Comparison of ENCODE assay signal across 12 cellular contexts in genomic region chrX:115591856-115592842, GRCh38. TPM values are rescaled to one million over a fixed set of nuclear protein-coding genes. Genes with fewer than 3 reads are reported as not detected.
DNase-seq lines count a peak whose midpoint lies in the region; FAIRE-seq and TF ChIP-seq lines count a peak whose summit lies in the region.
"Had no signal": no experiment of that assay in that cellular context is flagged by ENCODE, and none has a peak within 500 bp of the region (broad histone marks: within the 10 kb centered on the region; RNA-seq: fewer than 3 reads in every experiment).

No MANE protein-coding gene starts in this region.

- H3K9me3 Mint-ChIP-seq in HFFc6 = no peaks in the 10 kb centered on the region
- H3K9me3 Mint-ChIP-seq in activated T-helper 1 cell treated with anti-CD3 and anti-CD28 coated beads, Interleukin-12 subunit alpha, Interleukin-12 subunit beta, Interleukin-2, Interleukin-4 antibody, amounts not matched to agents 30 ng/mL and 10 ng/mL and 1 ng/mL, durations not matched to agents 14 hours and 24 hours and 36 hours = no peaks in the 10 kb centered on the region

- no peak overlapping the region for H2AFZ ChIP-seq in keratinocyte (ENCODE audit: control insufficient read depth, low read length)

- in situ Hi-C loops in brain microvascular endothelial cell (cut with HindIII; ENCODE audit: low pct_ligation_motif_present, low sequenced_read_pairs) = no loop called here
- in situ Hi-C loops in ACHN (cut with HindIII; ENCODE audit: low pct_ligation_motif_present, low pct_unique_long_range_greater_than_20kb, low sequenced_read_pairs) = no loop called here

- DNase-seq in HFFc6 (no peak), brain microvascular endothelial cell (no peak), keratinocyte (ENCODE audit: low read depth, low spot score) (no peak), MG63 (no peak), posterior vena cava (ENCODE audit: low spot score) (no peak), ACHN (no peak)
- no peak for DNase-seq in activated T-helper 1 cell treated with anti-CD3 and anti-CD28 coated beads, Interleukin-12 subunit alpha, Interleukin-12 subunit beta, Interleukin-2, Interleukin-4 antibody, amounts not matched to agents 30 ng/mL and 10 ng/mL and 1 ng/mL, durations not matched to agents 14 hours and 24 hours and 36 hours (ENCODE audit: low spot score)
- DNase-seq: CD4-positive, alpha-beta memory T cell; H7; KBM-7 had no signal

- H4K20me1 ChIP-seq in keratinocyte (ENCODE audit: control insufficient read depth, extremely low read depth, insufficient read depth, low read length) = no peaks in the 10 kb centered on the region

- no peaks in the 10 kb centered on the region for H3K27me3 ChIP-seq in brain microvascular endothelial cell (replicated peaks)
- H3K27me3 ChIP-seq in keratinocyte (ENCODE audit: control insufficient read depth, extremely low read depth, insufficient read depth, low read length) = no peaks in the 10 kb centered on the region
- no peaks in the 10 kb centered on the region for H3K27me3 ChIP-seq in MG63

- H3K4me1 Mint-ChIP-seq in HFFc6 (ENCODE audit: low read depth) = peaks cover 54% of the 10 kb centered on the region
- no peaks in the 10 kb centered on the region for H3K4me1 Mint-ChIP-seq in activated T-helper 1 cell treated with anti-CD3 and anti-CD28 coated beads, Interleukin-12 subunit alpha, Interleukin-12 subunit beta, Interleukin-2, Interleukin-4 antibody, amounts not matched to agents 30 ng/mL and 10 ng/mL and 1 ng/mL, durations not matched to agents 14 hours and 24 hours and 36 hours (ENCODE audit: low read depth)
- H3K4me1 Mint-ChIP-seq: CD4-positive, alpha-beta memory T cell had no signal

- H3K9me1 ChIP-seq in keratinocyte (ENCODE audit: control insufficient read depth, extremely low read depth, insufficient read depth, low read length) = no peaks in the 10 kb centered on the region

- no peak overlapping the region for H3K4me3 Mint-ChIP-seq in HFFc6
- no peak overlapping the region for H3K4me3 Mint-ChIP-seq in activated T-helper 1 cell treated with anti-CD3 and anti-CD28 coated beads, Interleukin-12 subunit alpha, Interleukin-12 subunit beta, Interleukin-2, Interleukin-4 antibody, amounts not matched to agents 30 ng/mL and 10 ng/mL and 1 ng/mL, durations not matched to agents 14 hours and 24 hours and 36 hours
- H3K4me3 Mint-ChIP-seq: CD4-positive, alpha-beta memory T cell had no signal

- peak overlapping the region; percentile 50; the same call in 1 of the 2 replicates for H3K27ac Mint-ChIP-seq in HFFc6
- no peak overlapping the region for H3K27ac Mint-ChIP-seq in activated T-helper 1 cell treated with anti-CD3 and anti-CD28 coated beads, Interleukin-12 subunit alpha, Interleukin-12 subunit beta, Interleukin-2, Interleukin-4 antibody, amounts not matched to agents 30 ng/mL and 10 ng/mL and 1 ng/mL, durations not matched to agents 14 hours and 24 hours and 36 hours
- H3K27ac Mint-ChIP-seq: CD4-positive, alpha-beta memory T cell had no signal

- H3K9me3 ChIP-seq in keratinocyte (ENCODE audit: control insufficient read depth, low read depth, low read length) = no peaks in the 10 kb centered on the region
- H3K9me3 ChIP-seq in MG63 = no peaks in the 10 kb centered on the region

- H3K36me3 ChIP-seq in brain microvascular endothelial cell (replicated peaks) (peaks cover 5% of the 10 kb centered on the region), keratinocyte (ENCODE audit: control insufficient read depth in 2 of 2, extremely low read depth in 1 of 2, insufficient read depth in 2 of 2, low read length in 2 of 2) (no peaks in the 10 kb centered on the region), MG63 (no peaks in the 10 kb centered on the region; the same call in 1 of the 2 replicates)

- peak overlapping the region; percentile 84 for H3K4me2 ChIP-seq in keratinocyte (ENCODE audit: control insufficient read depth, extremely low read depth, insufficient read depth, low read depth, low read length)

- FAIRE-seq in keratinocyte (lab: Jason Lieb, UNC) = peak; percentile 60
- FAIRE-seq: TTC549 had no signal

- peaks cover 52% of the 10 kb centered on the region for H3K79me2 ChIP-seq in keratinocyte (ENCODE audit: control insufficient read depth, insufficient read depth, low read length)

- dilution Hi-C loops in keratinocyte (cut with MboI; ENCODE audit: extremely low pct_ligation_motif_present, low sequenced_read_pairs) = no loop called here

- peak overlapping the region; percentile 78 for H3K9ac ChIP-seq in keratinocyte (ENCODE audit: control insufficient read depth, extremely low read depth, insufficient read depth, low read length)

- H3K27ac ChIP-seq in brain microvascular endothelial cell (peak overlapping the region; percentile 76), keratinocyte (ENCODE audit: control insufficient read depth, insufficient read depth, low read length) (peak overlapping the region; percentile 79), temporal lobe (ENCODE audit: low read depth, low read length) (peak overlapping the region; percentile 38)

- intact Hi-C loops in posterior vena cava (cut with DNase I) = no loop called here
- intact Hi-C loops in activated T-helper 1 cell treated with anti-CD3 and anti-CD28 coated beads, Interleukin-12 subunit alpha, Interleukin-12 subunit beta, Interleukin-2, Interleukin-4 antibody, amounts not matched to agents 30 ng/mL and 10 ng/mL and 1 ng/mL, durations not matched to agents 14 hours and 24 hours and 36 hours (cut with micrococcal nuclease) = no loop called here

- no peak for TF ChIP-seq CTCF in HFFc6 (IDR thresholded peaks at IDR 0.05)
- no peak for TF ChIP-seq CTCF in brain microvascular endothelial cell (IDR thresholded peaks at IDR 0.05; ENCODE audit: low read depth, low read length, missing control alignments)
- TF ChIP-seq CTCF in keratinocyte (optimal IDR thresholded peaks at IDR 0.05 in 1 of 3, IDR thresholded peaks at IDR 0.05 in 1 of 3, conservative IDR thresholded peaks at IDR 0.05 in 1 of 3; ENCODE audit: extremely low read depth in 1 of 3, insufficient read depth in 2 of 3, low read length in 3 of 3) = no peak

- H3K36me3 Mint-ChIP-seq in HFFc6 (ENCODE audit: low read depth) = peaks cover 9% of the 10 kb centered on the region; the same call in 1 of the 2 replicates
- H3K36me3 Mint-ChIP-seq in activated T-helper 1 cell treated with anti-CD3 and anti-CD28 coated beads, Interleukin-12 subunit alpha, Interleukin-12 subunit beta, Interleukin-2, Interleukin-4 antibody, amounts not matched to agents 30 ng/mL and 10 ng/mL and 1 ng/mL, durations not matched to agents 14 hours and 24 hours and 36 hours (ENCODE audit: low read depth) = no peaks in the 10 kb centered on the region
- H3K36me3 Mint-ChIP-seq: CD4-positive, alpha-beta memory T cell had no signal

- H3K27me3 Mint-ChIP-seq in HFFc6 (ENCODE audit: insufficient read depth) = no peaks in the 10 kb centered on the region
- H3K27me3 Mint-ChIP-seq in activated T-helper 1 cell treated with anti-CD3 and anti-CD28 coated beads, Interleukin-12 subunit alpha, Interleukin-12 subunit beta, Interleukin-2, Interleukin-4 antibody, amounts not matched to agents 30 ng/mL and 10 ng/mL and 1 ng/mL, durations not matched to agents 14 hours and 24 hours and 36 hours (ENCODE audit: insufficient read depth) = no peaks in the 10 kb centered on the region

- peaks cover 36% of the 10 kb centered on the region for H3K4me1 ChIP-seq in keratinocyte (ENCODE audit: control insufficient read depth, extremely low read depth, insufficient read depth, low read length)

- H3K4me3 ChIP-seq in brain microvascular endothelial cell (ENCODE audit: low read depth, low read length) = no peak overlapping the region
- H3K4me3 ChIP-seq in keratinocyte (ENCODE audit: control insufficient read depth in 2 of 3, extremely low read depth in 1 of 3, insufficient read depth in 2 of 3, low read depth in 1 of 3, low read length in 3 of 3) = peak overlapping the region in 2 of 3 experiments; percentile 33 to 41
- no peak overlapping the region for H3K4me3 ChIP-seq in MG63

RNA-seq across cellular contexts. Expression of gene PLS3, which starts 31.2 kb away (rescaled TPM):
- total RNA-seq in HFFc6 (2021; fragmentation: NEBNext Ultra II Directional; extraction: Animal tissue kit (Norgen Biotek cat#: 25700)) = 100 to 1,000 TPM; 206 to 281 (median 254) TPM
- 278 to 457 TPM (median 317 TPM) in 3 replicates for polyA plus RNA-seq in keratinocyte
- polyA plus RNA-seq in keratinocyte (2011; ENCODE audit: low read depth) = 370 TPM
- 248 and 484 TPM in 2 replicates for polyA plus RNA-seq in keratinocyte (2011; cell fraction: cytosol; rRNA removed)
- polyA plus RNA-seq in keratinocyte (2011; cell fraction: nucleus; rRNA removed) = 341 and 411 TPM in 2 replicates
- 267 and 275 TPM in 2 replicates for polyA plus RNA-seq in keratinocyte (2012; ENCODE audit: low replicate concordance)
- 65.0 to 439 TPM (median 288 TPM) in 3 replicates for polyA minus RNA-seq in keratinocyte
- polyA minus RNA-seq in keratinocyte (2011; cell fraction: cytosol; rRNA and poly(A)+ RNA removed) = 206 TPM
- polyA minus RNA-seq in keratinocyte (2011; cell fraction: nucleus; rRNA and poly(A)+ RNA removed) = 210 and 409 TPM in 2 replicates
- total RNA-seq in temporal lobe (83.6 TPM), posterior vena cava (100 to 1,000 TPM; 172 to 332 TPM)
- 112 and 140 TPM in 2 replicates for total RNA-seq in MG63 (2014; rRNA removed; shearing (Covaris generic); ENCODE audit: low replicate concordance)
- 1.4 TPM in 2 replicates for total RNA-seq in activated T-helper 1 cell treated with anti-CD3 and anti-CD28 coated beads, Interleukin-12 subunit alpha, Interleukin-12 subunit beta, Interleukin-2, Interleukin-4 antibody, amounts not matched to agents 30 ng/mL and 10 ng/mL and 1 ng/mL, durations not matched to agents 14 hours and 24 hours and 36 hours

Comparison
In these comparisons a context has a peak if more than half of its experiments do, and no peak if none do; other contexts are left out.
1. H3K4me3 ChIP-seq: peak in keratinocyte (2 of 3); none in brain microvascular endothelial cell (single experiment) and MG63 (single experiment).
2. RNA of gene PLS3, which starts 31.2 kb away (total RNA-seq): 172 to 332 TPM in posterior vena cava, 206 to 281 TPM in HFFc6, 112 to 140 TPM in MG63 and 83.6 TPM in temporal lobe (single experiment); 1.4 TPM in activated T-helper 1 cell treated with anti-CD3 and anti-CD28 coated beads, Interleukin-12 subunit alpha, Interleukin-12 subunit beta, Interleukin-2, Interleukin-4 antibody, amounts not matched to agents 30 ng/mL and 10 ng/mL and 1 ng/mL, durations not matched to agents 14 hours and 24 hours and 36 hours; every median in the first group is over 10 times any median in the second.
3. Peak in every context shown above with its lines, with median percentiles within 50 percentile points of each other: H3K27ac ChIP-seq.